21 cellular contexts compared by ENCODE assay signal in genomic region chr2:112923967-112924338, GRCh38. TPM values are rescaled to one million over a fixed set of nuclear protein-coding genes. Genes with fewer than 3 reads are reported as not detected.
"Had no signal": no experiment of that assay in that cellular context is flagged by ENCODE, and none has a peak within 500 bp of the region (broad histone marks: within the 10 kb centered on the region; RNA-seq: fewer than 3 reads in every experiment).

No MANE protein-coding gene starts in this region.

- H3K27me3 ChIP-seq: brain microvascular endothelial cell had no signal

- H3K27ac ChIP-seq: brain microvascular endothelial cell, PC-9 had no signal

- H3K4me3 ChIP-seq: PC-9 had no signal

- H3K27ac Mint-ChIP-seq: activated CD4-positive, alpha-beta memory T cell treated with anti-CD3 and anti-CD28 coated beads for 36 hours; activated CD4-positive, alpha-beta T cell treated with anti-CD3 and anti-CD28 coated beads, Interleukin-2, amount 10 ng/mL, durations not matched to agents 24 days and 14 days; activated naive CD8-positive, alpha-beta T cell; T-helper 1 cell treated with Interleukin-12 subunit alpha and Interleukin-12 subunit beta and Interleukin-4 antibody, amounts not matched to agents 30 μg/mL and 1 μg/mL, for 36 hours; WTC11 had no signal

- H3K4me3 Mint-ChIP-seq: activated CD4-positive, alpha-beta memory T cell treated with anti-CD3 and anti-CD28 coated beads for 36 hours; activated CD4-positive, alpha-beta T cell treated with anti-CD3 and anti-CD28 coated beads, Interleukin-2, amount 10 ng/mL, durations not matched to agents 24 days and 14 days; activated naive CD8-positive, alpha-beta T cell; activated T-cell treated with anti-CD3 and anti-CD28 coated beads, Interleukin-2, amount 50 U/mL, for 4 hours; T-helper 1 cell treated with Interleukin-12 subunit alpha and Interleukin-12 subunit beta and Interleukin-4 antibody, amounts not matched to agents 30 μg/mL and 1 μg/mL, for 36 hours; WTC11 had no signal

- H3K27me3 Mint-ChIP-seq: activated naive CD8-positive, alpha-beta T cell had no signal

- H3K36me3 ChIP-seq: brain microvascular endothelial cell had no signal

- DNase-seq: activated CD4-positive, alpha-beta memory T cell treated with anti-CD3 and anti-CD28 coated beads for 36 hours; activated CD4-positive, alpha-beta T cell treated with anti-CD3 and anti-CD28 coated beads, Interleukin-2, amount 10 ng/mL, durations not matched to agents 24 days and 14 days; activated CD4-positive, CD25-positive, alpha-beta regulatory T cell treated with anti-CD3 and anti-CD28 coated beads, Interleukin-2, amount 50 U/mL, for 72 hours; activated CD8-positive, alpha-beta memory T cell treated with anti-CD3 and anti-CD28 coated beads for 24 hours; activated effector memory CD4-positive, alpha-beta T cell treated with anti-CD3 and anti-CD28 coated beads, Interleukin-2, amount 50 U/mL, for 16 hours; activated naive CD4-positive, alpha-beta T cell treated with Interleukin-2 at 50 U/mL for 16 hours; activated T-cell treated with anti-CD3 and anti-CD28 coated beads, Interleukin-2, amount 50 U/mL, for 4 hours; brain microvascular endothelial cell; Karpas-422; MM.1S; NCI-H1048; NCI-H146; NCI-H187 treated with DMSO at 0.1 percent for 48 hours; NCI-H2081 treated with DMSO at 0.1 percent for 48 hours; NCI-H446; PC-9; SHP77 treated with DMSO at 0.1 percent for 48 hours had no signal

- ATAC-seq: activated T-cell treated with anti-CD3 and anti-CD28 coated beads, Interleukin-2, amount 50 U/mL, for 4 hours; WTC11 had no signal

- H3K9me3 Mint-ChIP-seq: activated CD4-positive, alpha-beta memory T cell treated with anti-CD3 and anti-CD28 coated beads for 36 hours; activated CD4-positive, alpha-beta T cell treated with anti-CD3 and anti-CD28 coated beads, Interleukin-2, amount 10 ng/mL, durations not matched to agents 24 days and 14 days; activated T-cell treated with anti-CD3 and anti-CD28 coated beads, Interleukin-2, amount 50 U/mL, for 4 hours; T-helper 1 cell treated with Interleukin-12 subunit alpha and Interleukin-12 subunit beta and Interleukin-4 antibody, amounts not matched to agents 30 μg/mL and 1 μg/mL, for 36 hours had no signal

- H2AFZ ChIP-seq: PC-9 had no signal

- H3K36me3 Mint-ChIP-seq: activated CD4-positive, alpha-beta memory T cell treated with anti-CD3 and anti-CD28 coated beads for 36 hours; activated naive CD8-positive, alpha-beta T cell had no signal

- H3K4me2 ChIP-seq: PC-9 had no signal

RNA-seq across cellular contexts. Expression of gene IL37, which starts 13.0 kb away (rescaled TPM):
- total RNA-seq: activated CD4-positive, alpha-beta memory T cell treated with anti-CD3 and anti-CD28 coated beads for 36 hours; activated CD4-positive, alpha-beta T cell treated with anti-CD3 and anti-CD28 coated beads, Interleukin-2, amount 10 ng/mL, durations not matched to agents 24 days and 14 days; activated T-cell treated with anti-CD3 and anti-CD28 coated beads, Interleukin-2, amount 50 U/mL, for 4 hours; SK-MEL-5 had no signal

RNA-seq across cellular contexts. Expression of gene IL36G, which starts 53.9 kb away (rescaled TPM):
- total RNA-seq: activated CD4-positive, alpha-beta memory T cell treated with anti-CD3 and anti-CD28 coated beads for 36 hours; activated CD4-positive, alpha-beta T cell treated with anti-CD3 and anti-CD28 coated beads, Interleukin-2, amount 10 ng/mL, durations not matched to agents 24 days and 14 days; activated T-cell treated with anti-CD3 and anti-CD28 coated beads, Interleukin-2, amount 50 U/mL, for 4 hours; PC-9; SK-MEL-5; WTC11 had no signal
